Comparison of ENCODE assay signal across 13 cellular contexts in genomic region chr3:24271228-24271627, GRCh38.
A peak's percentile ranks its signal among the peaks of the same experiment; 100 is the strongest.
DNase-seq lines count a peak whose midpoint lies in the region; ATAC-seq and TF ChIP-seq lines count a peak whose summit lies in the region.
"Had no signal": no experiment of that assay in that cellular context is flagged by ENCODE, and none has a peak within 500 bp of the region (broad histone marks: within the 10 kb centered on the region; RNA-seq: fewer than 3 reads in every experiment).

No MANE protein-coding gene starts in this region.

- H3K4me1 ChIP-seq in PC-9 (replicated peaks; ENCODE audit: insufficient read depth) (peaks cover 31% of the 10 kb centered on the region), right lobe of liver (peaks cover 0 to 33% (median 3%) of the 10 kb centered on the region in 4 donors), psoas muscle (peaks cover 22% of the 10 kb centered on the region), tibial artery (peaks cover 0 to 56% (median 13%) of the 10 kb centered on the region in 4 donors)

- H3K9me3 ChIP-seq in PC-9 (ENCODE audit: insufficient read depth, low read depth) (no peaks in the 10 kb centered on the region), right lobe of liver (no peaks in the 10 kb centered on the region), psoas muscle (no peaks in the 10 kb centered on the region), tibial artery (no peaks in the 10 kb centered on the region)

- WGBS in right lobe of liver (ENCODE audit: insufficient coverage, low coverage, low lambda C conversion rate, missing lambda C conversion rate) = 49% methylated on average over 3 of the region's 3 CpGs
- WGBS in psoas muscle, 3 donors = 46 to 54% (median 54%) methylated on average over 3 of the region's 3 CpGs

- H3K4me2 ChIP-seq in PC-9 = no peak overlapping the region

- ATAC-seq in right lobe of liver (no peak), psoas muscle (peak in 3 of 4 donors; percentile 57 to 66 (median 62)), HG03108 (IDR thresholded peaks at IDR 0.05; ENCODE audit: unreplicated experiment) (no peak), HG03439 (IDR thresholded peaks at IDR 0.05; ENCODE audit: unreplicated experiment) (no peak)

- intact Hi-C loops in PC-9 (cut with micrococcal nuclease; ENCODE audit: unreplicated experiment) (no loop called here), right lobe of liver (cut with DNase I) (loop anchor here in 1 of 2 donors (10.0 kb wide), 1 partner anchor 84 kb away; no protein-coding TSS in a partner anchor), psoas muscle (cut with DNase I) (no loop called here), tibial artery (cut with DNase I; ENCODE audit: low total_unique reads) (loop anchor here (10.0 kb wide), 1 partner anchor 224 kb away; the partner anchor contains the start of gene THRB)

- BruUV-seq in PC-9 (replicated peaks; lab: Mats Ljungman, UMichigan) = no TSS peak

- CTCF ChIA-PET in PC-9 (lab: Charles Lee) = no interaction called here

- no peaks in the 10 kb centered on the region for H3K36me3 ChIP-seq in PC-9 (ENCODE audit: low read depth)
- no peaks in the 10 kb centered on the region for H3K36me3 ChIP-seq in right lobe of liver
- no peaks in the 10 kb centered on the region for H3K36me3 ChIP-seq in psoas muscle (ENCODE audit: insufficient read depth in 1 of 2, low read depth in 1 of 2)
- H3K36me3 ChIP-seq in tibial artery = no peaks in the 10 kb centered on the region

- H3K4me3 ChIP-seq in PC-9 (no peak overlapping the region), right lobe of liver (no peak overlapping the region), psoas muscle (no peak overlapping the region), tibial artery (no peak overlapping the region)

- no peaks in the 10 kb centered on the region for H3K9me2 ChIP-seq in PC-9 (ENCODE audit: insufficient read depth)

- no peaks in the 10 kb centered on the region for H3K79me2 ChIP-seq in PC-9 (ENCODE audit: low read depth)

- 0 out of 2 replicates have a peak, but pooled peaks cover 6% of the 10 kb centered on the region for H3F3A ChIP-seq in PC-9 (ENCODE audit: insufficient read depth, low read depth)

- H2AFZ ChIP-seq in PC-9 = no peak overlapping the region

- H3K27ac ChIP-seq in PC-9 (0 out of 2 replicates have a peak overlapping the region, but pooled peaks have one; percentile 19), right lobe of liver (peak overlapping the region in 2 of 3 donors; percentile 6 to 9), psoas muscle (peak overlapping the region; percentile 75), tibial artery (peak overlapping the region; percentile 0 to 47)

- TF ChIP-seq POLR2A in right lobe of liver (IDR thresholded peaks at IDR 0.05) = no peak

- H4K20me1 ChIP-seq in PC-9 (ENCODE audit: insufficient read depth) = no peaks in the 10 kb centered on the region

- POLR2A ChIA-PET in PC-9 (lab: Charles Lee; ENCODE audit: unreplicated experiment) = no interaction called here

- TF ChIP-seq CTCF in PC-9 (conservative IDR thresholded peaks at IDR 0.05) = no peak
- TF ChIP-seq CTCF in right lobe of liver (IDR thresholded peaks at IDR 0.05) = no peak
- no peak for TF ChIP-seq CTCF in psoas muscle (IDR thresholded peaks at IDR 0.05)
- no peak for TF ChIP-seq CTCF in tibial artery (IDR thresholded peaks at IDR 0.05)

- H3K27me3 ChIP-seq in PC-9 (ENCODE audit: insufficient read depth, low read depth) (no peaks in the 10 kb centered on the region), right lobe of liver (no peaks in the 10 kb centered on the region), psoas muscle (ENCODE audit: insufficient read depth in 3 of 3, low read length in 2 of 3) (no peaks in the 10 kb centered on the region), tibial artery (no peaks in the 10 kb centered on the region)

- DNase-seq in PC-9 = no peak
- DNase-seq in right lobe of liver = no peak
- no peak for DNase-seq in psoas muscle
- no peak for DNase-seq in tibial artery
- no peak for DNase-seq in NCI-H524 treated with DMSO at 0.1 percent for 48 hours (lab: John Stamatoyannopoulos, UW)
- DNase-seq: ACHN; C1 segment of cervical spinal cord; Calu3; CD4-positive, alpha-beta T cell; DMS79 treated with DMSO at 0.1 percent for 48 hours; EL had no signal

Comparison
In these comparisons a context has a peak if more than half of its experiments do, and no peak if none do; other contexts are left out.
1. H3K27ac ChIP-seq: peak in every context shown above with its lines; median percentile 75 in psoas muscle; 24 in tibial artery; 19 in PC-9; 8 in right lobe of liver.
2. ATAC-seq: peak in psoas muscle (3 of 4); none in right lobe of liver (0 of 4), HG03108 (single experiment) and HG03439 (single experiment).